ENCODE assay signal across 8 cellular contexts in genomic region chr12:108562348-108563134, GRCh38.
A peak's percentile ranks its signal among the peaks of the same experiment; 100 is the strongest.
DNase-seq lines count a peak whose midpoint lies in the region; ATAC-seq and TF ChIP-seq lines count a peak whose summit lies in the region.

Gene ISCU, plus strand, starts transcription at chr12:108562596. Its CDS starts 27 bp downstream, at chr12:108562623.

- peak; percentile 97 for DNase-seq in NCI-H748 (lab: John Stamatoyannopoulos, UW; ENCODE audit: unreplicated experiment)
- DNase-seq in activated CD4-positive, alpha-beta T cell treated with anti-CD3 and anti-CD28 coated beads, Interleukin-2, amount 50 U/mL, for 1 hour, result peak; percentile 98
- peak; percentile 84 for DNase-seq in cortex of kidney (lab: John Stamatoyannopoulos, UW)
- DNase-seq in left kidney (ENCODE audit: low read depth, low spot score), result peak; percentile 99
- DNase-seq in stimulated activated CD4-positive, alpha-beta T cell treated with anti-CD3 and anti-CD28 coated beads, Interleukin-1b, Interleukin-23, amount 100 ng/mL, for 48 hours, result peak; percentile 98

- ATAC-seq in GM19395 (IDR thresholded peaks at IDR 0.05; ENCODE audit: unreplicated experiment) (peak; percentile 63), HG03558 (IDR thresholded peaks at IDR 0.05; ENCODE audit: extremely low read depth, unreplicated experiment) (peak; percentile 35)

- H3K27ac ChIP-seq in C4-2B, result peak within 1 kb of the TSS; percentile 92

- no peak for TF ChIP-seq CTCF in C4-2B (conservative IDR thresholded peaks at IDR 0.05)

Comparison
In these comparisons a context has a peak if more than half of its experiments do, and no peak if none do; other contexts are left out.
1. Peak in every context shown above with its lines: DNase-seq, ATAC-seq and H3K27ac ChIP-seq.